ENCODE assay signal across 8 cellular contexts in the genomic region with DNA sequence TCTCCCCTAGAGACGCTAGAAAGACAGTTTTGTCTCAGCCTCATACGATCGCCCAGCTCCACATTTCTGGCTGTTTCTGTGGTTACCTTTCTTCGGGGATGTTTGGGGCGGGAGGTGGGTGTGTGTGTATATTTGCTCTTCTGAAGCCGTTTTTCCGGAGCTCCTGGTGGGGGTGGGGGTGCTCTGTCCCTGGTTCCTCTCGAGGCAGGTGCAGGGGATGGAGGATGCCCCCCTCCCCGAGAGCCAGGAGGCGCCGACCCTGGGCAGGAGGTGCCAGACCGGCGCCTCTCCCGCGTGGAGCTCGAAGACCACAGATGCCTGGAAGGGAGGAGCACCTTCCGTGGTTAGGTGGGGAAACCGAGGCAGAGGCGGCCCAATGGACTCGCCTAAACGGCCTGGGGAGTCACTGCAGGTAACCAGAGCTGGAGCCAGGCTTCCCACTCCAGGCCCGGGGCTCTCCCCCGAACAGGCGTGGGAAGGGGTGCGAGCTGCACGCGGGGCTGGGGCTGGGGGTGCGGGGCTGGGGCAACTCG. TPM values are rescaled to one million over a fixed set of nuclear protein-coding genes. Genes with fewer than 3 reads are reported as not detected.
DNase-seq lines count a peak whose midpoint lies in the region; ATAC-seq and TF ChIP-seq lines count a peak whose summit lies in the region.

No MANE protein-coding gene starts in this region.

- no peaks in the 10 kb centered on the region for H3K36me3 ChIP-seq in SK-N-SH (replicated peaks in 1 of 2; ENCODE audit: control insufficient read depth in 1 of 2, insufficient read depth in 2 of 2, low read length in 1 of 2)
- H3K36me3 ChIP-seq in spleen = no peaks in the 10 kb centered on the region

- peak overlapping the region; percentile 98; the same call in 1 of the 2 replicates for H3K4me2 ChIP-seq in SK-N-SH

- H3K9me3 ChIP-seq in SK-N-SH (no peaks in the 10 kb centered on the region), right cardiac atrium (ENCODE audit: control insufficient read depth, low read length) (no peaks in the 10 kb centered on the region), spleen (no peaks in the 10 kb centered on the region)

- no peaks in the 10 kb centered on the region for H3K27me3 ChIP-seq in SK-N-SH (ENCODE audit: insufficient read depth)
- no peaks in the 10 kb centered on the region for H3K27me3 ChIP-seq in right cardiac atrium (ENCODE audit: control insufficient read depth, insufficient read depth)
- H3K27me3 ChIP-seq in spleen (replicated peaks in 1 of 7) = peaks cover 0 to 15% (median 0%) of the 10 kb centered on the region in 7 donors

- H4K20me1 ChIP-seq in SK-N-SH (ENCODE audit: insufficient read depth) = peaks cover 21% of the 10 kb centered on the region

- 79% methylated on average over 9 of the region's 29 CpGs for WGBS in SK-N-SH (ENCODE audit: low lambda C conversion rate)
- 32% methylated on average over 29 of the region's 29 CpGs for WGBS in right cardiac atrium
- 14 to 38% (median 19%) methylated on average over 9 to 29 of the region's 29 CpGs for WGBS in spleen, 5 donors

- peaks cover 17% of the 10 kb centered on the region for H3F3A ChIP-seq in SK-N-SH (replicated peaks; ENCODE audit: insufficient read depth)

- peak overlapping the region in 1 of 2 experiments; percentile 64; a peak in 2 of 4 replicates for H3K4me3 ChIP-seq in SK-N-SH (ENCODE audit: low read depth in 2 of 2, low read length in 1 of 2)
- peak overlapping the region; percentile 76 for H3K4me3 ChIP-seq in right cardiac atrium (ENCODE audit: low read length)
- H3K4me3 ChIP-seq in spleen = peak overlapping the region; percentile 88 to 99 (median 94)

- CTCF ChIA-PET in SK-N-SH (lab: Yijun Ruan, JAX) = interaction anchor here (0.8 to 11.6 kb wide), 28 partner anchors 8 to 230 kb away, joined by 3 to 167 read pairs (median 6); no protein-coding TSS in a partner anchor

- intact Hi-C loops in right cardiac atrium (cut with DNase I) = loop anchor here in 1 of 4 donors (10.0 kb wide), 2 partner anchors 103 to 157 kb away; no protein-coding TSS in a partner anchor
- intact Hi-C loops in spleen (cut with DNase I; ENCODE audit: low total_unique reads) = loop anchor here (10.0 kb wide), 1 partner anchor 103 kb away; no protein-coding TSS in a partner anchor

- H2AFZ ChIP-seq in SK-N-SH (ENCODE audit: low read depth) = peak overlapping the region; percentile 27; the same call in 1 of the 2 replicates

- DNase-seq in SK-N-SH = no peak
- peak in 1 of 3 donors; percentile 66 for DNase-seq in right cardiac atrium
- DNase-seq in spleen = no peak
- no peak for DNase-seq in DMS 273 (lab: John Stamatoyannopoulos, UW; ENCODE audit: unreplicated experiment)
- DNase-seq in pons (ENCODE audit: low spot score) = no peak

- TF ChIP-seq CTCF in SK-N-SH (IDR thresholded peaks at IDR 0.05) (no peak), VCaP (conservative IDR thresholded peaks at IDR 0.05) (no peak), spleen (IDR thresholded peaks at IDR 0.05 in 8 of 11, conservative IDR thresholded peaks at IDR 0.05 in 3 of 11) (no peak)

- no peaks in the 10 kb centered on the region for H3K9me2 ChIP-seq in SK-N-SH

- peaks cover 35% of the 10 kb centered on the region for H3K79me2 ChIP-seq in SK-N-SH (ENCODE audit: insufficient read depth)

- H3K27ac ChIP-seq in SK-N-SH (ENCODE audit: low read depth in 2 of 2, low read length in 1 of 2) (peak overlapping the region in 1 of 2 experiments; percentile 85; a peak in 2 of 4 replicates), VCaP (peak overlapping the region; percentile 66), right cardiac atrium (ENCODE audit: low read length) (peak overlapping the region; percentile 39), spleen (peak overlapping the region; percentile 77 to 96 (median 90))

- no peak for TF ChIP-seq EP300 in SK-N-SH (IDR thresholded peaks at IDR 0.05; ENCODE audit: borderline replicate concordance in 1 of 2, low read depth in 1 of 2, low read length in 1 of 2)

- POLR2A ChIA-PET in SK-N-SH (lab: Yijun Ruan, JAX) = interaction anchor here (1.5 to 1.9 kb wide), 2 partner anchors 15 to 107 kb away, joined by 6 to 10 read pairs; no protein-coding TSS in a partner anchor

- ATAC-seq in SK-N-SH treated with all-trans-retinoic acid at 6 μM for 48 hours = no peak
- no peak for ATAC-seq in right cardiac atrium
- ATAC-seq in HG03025 (IDR thresholded peaks at IDR 0.05; ENCODE audit: low FRiP score, unreplicated experiment) = no peak

- no peak for TF ChIP-seq POLR2A in spleen (IDR thresholded peaks at IDR 0.05)

- peak overlapping the region; percentile 28; the same call in 1 of the 2 replicates for H3K9ac ChIP-seq in SK-N-SH

- TF ChIP-seq RAD21 in SK-N-SH (IDR thresholded peaks at IDR 0.05; ENCODE audit: low read length) = no peak

- H3K4me1 ChIP-seq in SK-N-SH (ENCODE audit: control insufficient read depth in 1 of 2, insufficient read depth in 2 of 2, low read depth in 1 of 2, low read length in 1 of 2) (peaks cover 13 to 59% of the 10 kb centered on the region in 2 experiments), right cardiac atrium (ENCODE audit: control insufficient read depth, insufficient read depth, low read length) (peaks cover 2% of the 10 kb centered on the region), spleen (peaks cover 36 to 88% (median 61%) of the 10 kb centered on the region in 6 donors)

TF ChIP-seq in SK-N-SH, 30 proteins besides CTCF, POLR2A, EP300 and RAD21 (continues in another document):
- TF ChIP-seq FOSL2 (IDR thresholded peaks at IDR 0.05; ENCODE audit: borderline replicate concordance, low read depth) = no peak
- TF ChIP-seq, protein P1, sequence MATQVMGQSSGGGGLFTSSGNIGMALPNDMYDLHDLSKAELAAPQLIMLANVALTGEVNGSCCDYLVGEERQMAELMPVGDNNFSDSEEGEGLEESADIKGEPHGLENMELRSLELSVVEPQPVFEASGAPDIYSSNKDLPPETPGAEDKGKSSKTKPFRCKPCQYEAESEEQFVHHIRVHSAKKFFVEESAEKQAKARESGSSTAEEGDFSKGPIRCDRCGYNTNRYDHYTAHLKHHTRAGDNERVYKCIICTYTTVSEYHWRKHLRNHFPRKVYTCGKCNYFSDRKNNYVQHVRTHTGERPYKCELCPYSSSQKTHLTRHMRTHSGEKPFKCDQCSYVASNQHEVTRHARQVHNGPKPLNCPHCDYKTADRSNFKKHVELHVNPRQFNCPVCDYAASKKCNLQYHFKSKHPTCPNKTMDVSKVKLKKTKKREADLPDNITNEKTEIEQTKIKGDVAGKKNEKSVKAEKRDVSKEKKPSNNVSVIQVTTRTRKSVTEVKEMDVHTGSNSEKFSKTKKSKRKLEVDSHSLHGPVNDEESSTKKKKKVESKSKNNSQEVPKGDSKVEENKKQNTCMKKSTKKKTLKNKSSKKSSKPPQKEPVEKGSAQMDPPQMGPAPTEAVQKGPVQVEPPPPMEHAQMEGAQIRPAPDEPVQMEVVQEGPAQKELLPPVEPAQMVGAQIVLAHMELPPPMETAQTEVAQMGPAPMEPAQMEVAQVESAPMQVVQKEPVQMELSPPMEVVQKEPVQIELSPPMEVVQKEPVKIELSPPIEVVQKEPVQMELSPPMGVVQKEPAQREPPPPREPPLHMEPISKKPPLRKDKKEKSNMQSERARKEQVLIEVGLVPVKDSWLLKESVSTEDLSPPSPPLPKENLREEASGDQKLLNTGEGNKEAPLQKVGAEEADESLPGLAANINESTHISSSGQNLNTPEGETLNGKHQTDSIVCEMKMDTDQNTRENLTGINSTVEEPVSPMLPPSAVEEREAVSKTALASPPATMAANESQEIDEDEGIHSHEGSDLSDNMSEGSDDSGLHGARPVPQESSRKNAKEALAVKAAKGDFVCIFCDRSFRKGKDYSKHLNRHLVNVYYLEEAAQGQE (IDR thresholded peaks at IDR 0.05; ENCODE audit: low read depth, low read length) = no peak

TF ChIP-seq in SK-N-SH treated with all-trans-retinoic acid at 6 μM for 48 hours, 23 proteins besides CTCF, POLR2A, EP300 and RAD21 (continues in another document):
- TF ChIP-seq PPARA (CRISPR knock-in tag; IDR thresholded peaks at IDR 0.05; ENCODE audit: borderline replicate concordance) (no peak), ZFP30 (CRISPR knock-in tag; IDR thresholded peaks at IDR 0.05) (no peak), ZNF565 (CRISPR knock-in tag; conservative IDR thresholded peaks at IDR 0.05; ENCODE audit: low read depth) (no peak), TCF4 (CRISPR knock-in tag; IDR thresholded peaks at IDR 0.05; ENCODE audit: borderline replicate concordance) (no peak), ARNTL (CRISPR knock-in tag; IDR thresholded peaks at IDR 0.05; ENCODE audit: borderline replicate concordance, low read depth) (no peak)
- TF ChIP-seq, protein P2, sequence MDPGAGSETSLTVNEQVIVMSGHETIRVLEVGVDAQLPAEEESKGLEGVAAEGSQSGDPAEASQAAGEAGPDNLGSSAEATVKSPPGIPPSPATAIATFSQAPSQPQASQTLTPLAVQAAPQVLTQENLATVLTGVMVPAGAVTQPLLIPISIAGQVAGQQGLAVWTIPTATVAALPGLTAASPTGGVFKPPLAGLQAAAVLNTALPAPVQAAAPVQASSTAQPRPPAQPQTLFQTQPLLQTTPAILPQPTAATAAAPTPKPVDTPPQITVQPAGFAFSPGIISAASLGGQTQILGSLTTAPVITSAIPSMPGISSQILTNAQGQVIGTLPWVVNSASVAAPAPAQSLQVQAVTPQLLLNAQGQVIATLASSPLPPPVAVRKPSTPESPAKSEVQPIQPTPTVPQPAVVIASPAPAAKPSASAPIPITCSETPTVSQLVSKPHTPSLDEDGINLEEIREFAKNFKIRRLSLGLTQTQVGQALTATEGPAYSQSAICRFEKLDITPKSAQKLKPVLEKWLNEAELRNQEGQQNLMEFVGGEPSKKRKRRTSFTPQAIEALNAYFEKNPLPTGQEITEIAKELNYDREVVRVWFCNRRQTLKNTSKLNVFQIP (CRISPR knock-in tag; IDR thresholded peaks at IDR 0.05; ENCODE audit: borderline replicate concordance, low read depth) = no peak

RNA-seq across cellular contexts. Expression of a gene that starts 0.7 kb away (rescaled TPM):
- polyA plus RNA-seq in SK-N-SH (2012; rRNA removed) (34.6 and 77.0 TPM in 2 replicates), right cardiac atrium (32.0 TPM), spleen (10 to 100 TPM; 41.9 to 58.5 (median 57.9) TPM)
- 42.6 and 64.9 TPM in 2 replicates for polyA plus RNA-seq in SK-N-SH (2012; cell fraction: cytosol; rRNA removed)
- 45.4 and 53.6 TPM in 2 replicates for polyA plus RNA-seq in SK-N-SH (2012; cell fraction: nucleus; rRNA removed)
- total RNA-seq in right cardiac atrium (10 to 100 TPM; 18.5 to 32.2 (median 24.2) TPM), spleen (10 to 100 TPM; 42.3 to 80.6 (median 57.5) TPM)
